Comparison of ENCODE assay signal across 20 cellular contexts in the genomic region with DNA sequence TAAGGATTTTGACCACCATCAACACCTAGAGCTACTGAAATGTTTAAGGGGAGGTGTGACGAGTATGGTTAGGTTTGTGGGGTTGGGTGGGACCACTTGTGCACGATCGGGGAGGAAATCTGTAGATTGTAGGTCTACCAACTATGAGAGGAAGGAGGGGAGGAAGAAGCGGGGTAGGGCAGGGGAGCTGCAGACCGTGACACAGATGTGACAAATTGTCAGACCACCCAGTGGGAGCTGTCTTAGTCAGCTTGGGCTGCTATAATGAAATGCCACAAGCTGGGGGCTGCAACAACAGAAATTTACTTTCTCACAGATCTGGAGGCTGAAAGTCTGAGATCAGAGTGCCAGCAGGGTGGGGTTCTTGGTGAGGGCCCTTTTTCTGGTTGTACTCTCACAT.
DNase-seq lines count a peak whose midpoint lies in the region; ATAC-seq and TF ChIP-seq lines count a peak whose summit lies in the region.
"Had no signal": no experiment of that assay in that cellular context is flagged by ENCODE, and none has a peak within 500 bp of the region (broad histone marks: within the 10 kb centered on the region; RNA-seq: fewer than 3 reads in every experiment).

No MANE protein-coding gene starts in this region.

- H3K36me3 ChIP-seq in A673 (ENCODE audit: insufficient read depth, low read length, poor library complexity, severe bottlenecking) = no peaks in the 10 kb centered on the region
- no peaks in the 10 kb centered on the region for H3K36me3 ChIP-seq in SJCRH30
- H3K36me3 ChIP-seq in esophagus squamous epithelium = no peaks in the 10 kb centered on the region

- H3K4me3 ChIP-seq in A673 (ENCODE audit: low read depth, low read length, poor library complexity, severe bottlenecking) (no peak overlapping the region), SJCRH30 (no peak overlapping the region), esophagus squamous epithelium (no peak overlapping the region)
- H3K4me3 ChIP-seq: A549 had no signal

- H3K27me3 ChIP-seq in A673 (replicated peaks; ENCODE audit: insufficient read depth, low read depth, low read length, poor library complexity) (peaks cover 12% of the 10 kb centered on the region), SJCRH30 (no peaks in the 10 kb centered on the region), esophagus squamous epithelium (peaks cover 0 to 7% (median 0%) of the 10 kb centered on the region in 4 donors)

- TF ChIP-seq CTCF in A673 (conservative IDR thresholded peaks at IDR 0.05; ENCODE audit: low read depth, low read length) (no peak), neural crest cell (conservative IDR thresholded peaks at IDR 0.05) (no peak), esophagus squamous epithelium (IDR thresholded peaks at IDR 0.05) (no peak), MCF 10A (IDR thresholded peaks at IDR 0.05; ENCODE audit: unreplicated experiment) (no peak)

- POLR2A ChIA-PET in A673 (lab: Charles Lee; ENCODE audit: low non-redundant PET) = no interaction called here
- POLR2A ChIA-PET in MCF 10A (lab: Yijun Ruan, JAX) = interaction anchor here (0.7 kb wide), 1 partner anchor 65 kb away, joined by 3 read pairs; no protein-coding TSS in a partner anchor

- WGBS in esophagus squamous epithelium, 2 donors = 70 to 82% methylated on average over 5 of the region's 5 CpGs

- DNase-seq in A673 (ENCODE audit: low spot score) (peak; percentile 20), SJCRH30 (peak; percentile 51 to 66), left kidney (ENCODE audit: low read depth, low spot score) (peak; percentile 59), neural crest cell (ENCODE audit: low read depth, low spot score) (no peak), esophagus squamous epithelium (lab: John Stamatoyannopoulos, UW) (no peak), MCF 10A (ENCODE audit: unreplicated experiment) (no peak), NOMO-1 treated with DMSO at 0.1 percent for 48 hours (lab: John Stamatoyannopoulos, UW; ENCODE audit: unreplicated experiment) (no peak)
- DNase-seq: C1 segment of cervical spinal cord; CD4-positive, CD25-positive, alpha-beta regulatory T cell; CD8-positive, alpha-beta memory T cell; COR-L47; DMS 273 treated with DMSO at 0.1 percent for 48 hours; DMS53; GOT3; H7; HFFc6 had no signal

- peaks cover 3% of the 10 kb centered on the region for H3K9me3 Mint-ChIP-seq in neural crest cell
- H3K9me3 Mint-ChIP-seq in MCF 10A (ENCODE audit: unreplicated experiment) = no peaks in the 10 kb centered on the region
- H3K9me3 Mint-ChIP-seq: CD8-positive, alpha-beta memory T cell; HFFc6 had no signal

- BruUV-seq in A673 (replicated peaks; lab: Mats Ljungman, UMichigan) (no TSS peak), MCF 10A (replicated peaks; lab: Mats Ljungman, UMichigan) (no TSS peak)

- H3K27me3 Mint-ChIP-seq in neural crest cell (ENCODE audit: low read depth) = no peaks in the 10 kb centered on the region
- peaks cover 30% of the 10 kb centered on the region for H3K27me3 Mint-ChIP-seq in MCF 10A (ENCODE audit: insufficient read depth, unreplicated experiment)

- H3K4me3 Mint-ChIP-seq in neural crest cell (no peak overlapping the region), MCF 10A (ENCODE audit: unreplicated experiment) (no peak overlapping the region)
- H3K4me3 Mint-ChIP-seq: CD4-positive, CD25-positive, alpha-beta regulatory T cell; CD8-positive, alpha-beta memory T cell; HFFc6 had no signal

- H3K4me1 Mint-ChIP-seq in neural crest cell (peaks cover 42% of the 10 kb centered on the region), MCF 10A (ENCODE audit: insufficient read depth, unreplicated experiment) (no peaks in the 10 kb centered on the region)
- H3K4me1 Mint-ChIP-seq: CD4-positive, CD25-positive, alpha-beta regulatory T cell; CD8-positive, alpha-beta memory T cell had no signal

- H3K27ac Mint-ChIP-seq in neural crest cell (ENCODE audit: unreplicated experiment) = peak overlapping the region; percentile 32
- no peak overlapping the region for H3K27ac Mint-ChIP-seq in MCF 10A (ENCODE audit: low read depth, unreplicated experiment)
- H3K27ac Mint-ChIP-seq: CD4-positive, CD25-positive, alpha-beta regulatory T cell; HFFc6 had no signal

- H3K27ac ChIP-seq in A673 (ENCODE audit: low read depth, low read length, poor library complexity, severe bottlenecking) (no peak overlapping the region), SJCRH30 (peak overlapping the region; percentile 75), esophagus squamous epithelium (no peak overlapping the region)
- H3K27ac ChIP-seq: 22Rv1, A549 had no signal

- H3K4me1 ChIP-seq in A673 (ENCODE audit: insufficient read depth, low read length, poor library complexity, severe bottlenecking) (no peaks in the 10 kb centered on the region), SJCRH30 (peaks cover 27% of the 10 kb centered on the region), esophagus squamous epithelium (no peaks in the 10 kb centered on the region)
- H3K4me1 ChIP-seq: A549 had no signal

- intact Hi-C loops in A673 (cut with micrococcal nuclease; ENCODE audit: unreplicated experiment) = no loop called here
- intact Hi-C loops in esophagus squamous epithelium (cut with DNase I) = no loop called here
- intact Hi-C loops in MCF 10A (cut with micrococcal nuclease) = no loop called here

- TF ChIP-seq POLR2A in esophagus squamous epithelium (IDR thresholded peaks at IDR 0.05) = no peak

- ATAC-seq in GM18520 (IDR thresholded peaks at IDR 0.05; ENCODE audit: unreplicated experiment) = no peak
- ATAC-seq: A549, HCT116 had no signal

- H3K36me3 Mint-ChIP-seq in neural crest cell (ENCODE audit: low read depth) = no peaks in the 10 kb centered on the region
- H3K36me3 Mint-ChIP-seq in MCF 10A (ENCODE audit: insufficient read depth, unreplicated experiment) = no peaks in the 10 kb centered on the region
- H3K36me3 Mint-ChIP-seq: CD4-positive, CD25-positive, alpha-beta regulatory T cell; CD8-positive, alpha-beta memory T cell had no signal

- CTCF ChIA-PET in A673 (lab: Charles Lee) (no interaction called here), MCF 10A (lab: Yijun Ruan, JAX) (interaction anchor here (8.3 kb wide), 1 partner anchor 11 kb away, joined by 44 read pairs; no protein-coding TSS in a partner anchor)

- H3K9me3 ChIP-seq in A673 (ENCODE audit: low read depth, low read length, poor library complexity, severe bottlenecking) (no peaks in the 10 kb centered on the region), SJCRH30 (replicated peaks) (no peaks in the 10 kb centered on the region; the same call in 1 of the 2 replicates), esophagus squamous epithelium (no peaks in the 10 kb centered on the region)
- H3K9me3 ChIP-seq: A549 had no signal

Comparison
In these comparisons a context has a peak if more than half of its experiments do, and no peak if none do; other contexts are left out.
1. DNase-seq: peak in A673 (single experiment), SJCRH30 (2 of 2) and left kidney (single experiment); none in neural crest cell (single experiment), esophagus squamous epithelium (single experiment), MCF 10A (single experiment) and NOMO-1 treated with DMSO at 0.1 percent for 48 hours (single experiment).